1 cellular context compared by ENCODE assay signal in genomic region chr17:48816774-48817590, GRCh38.
A peak's percentile ranks its signal among the peaks of the same experiment; 100 is the strongest.
TF ChIP-seq lines count a peak whose summit lies in the region.

TTLL6 (minus strand) TSS chr17:48817229; CDS start chr17:48817072, 157 bp downstream.

TF ChIP-seq in HepG2, 621 proteins besides CTCF, POLR2A, EP300 and RAD21 (continued from another document and continues in another):
- TF ChIP-seq ZNF782 (CRISPR knock-in tag; IDR thresholded peaks at IDR 0.05; ENCODE audit: borderline replicate concordance) (no peak), ZBTB40 (IDR thresholded peaks at IDR 0.05) (no peak), ZBTB40 (CRISPR knock-in tag; IDR thresholded peaks at IDR 0.05) (no peak), ZHX2 (IDR thresholded peaks at IDR 0.05; ENCODE audit: low read depth) (no peak), ZHX2 (CRISPR knock-in tag; IDR thresholded peaks at IDR 0.05; ENCODE audit: borderline replicate concordance) (no peak), ZNF800 (CRISPR knock-in tag; IDR thresholded peaks at IDR 0.05) (peak; percentile 72), RFX3 (CRISPR knock-in tag; IDR thresholded peaks at IDR 0.05) (peak; percentile 78), MAZ (IDR thresholded peaks at IDR 0.05; ENCODE audit: borderline replicate concordance, low read depth, low read length) (peak; percentile 74), MAZ (CRISPR knock-in tag; IDR thresholded peaks at IDR 0.05; ENCODE audit: low read depth) (0 out of 2 replicates have a peak, but pooled peaks have one; percentile 25), NFYC (CRISPR knock-in tag; IDR thresholded peaks at IDR 0.05) (peak; percentile 69), ZNF230 (CRISPR knock-in tag; IDR thresholded peaks at IDR 0.05) (0 out of 2 replicates have a peak, but pooled peaks have one; percentile 21), UBTF (CRISPR knock-in tag; IDR thresholded peaks at IDR 0.05) (peak; percentile 30; the same call in 1 of the 2 replicates), TCF7L2 (IDR thresholded peaks at IDR 0.05; ENCODE audit: low read depth, low read length) (no peak), ZNF143 (CRISPR knock-in tag; IDR thresholded peaks at IDR 0.05) (0 out of 2 replicates have a peak, but pooled peaks have one; percentile 24), ZSCAN29 (CRISPR knock-in tag; conservative IDR thresholded peaks at IDR 0.05) (peak; percentile 70; the same call in 1 of the 2 replicates), ZNF724P (CRISPR knock-in tag; IDR thresholded peaks at IDR 0.05; ENCODE audit: borderline replicate concordance) (0 out of 2 replicates have a peak, but pooled peaks have one; percentile 16), MYNN (CRISPR knock-in tag; IDR thresholded peaks at IDR 0.05; ENCODE audit: low read depth) (no peak), PAX8 (CRISPR knock-in tag; IDR thresholded peaks at IDR 0.05; ENCODE audit: borderline replicate concordance) (0 out of 2 replicates have a peak, but pooled peaks have one; percentile 64), ZNF468 (CRISPR knock-in tag; IDR thresholded peaks at IDR 0.05) (0 out of 2 replicates have a peak, but pooled peaks have one; percentile 41), NCOR1 (IDR thresholded peaks at IDR 0.05; ENCODE audit: borderline replicate concordance, low read length) (peak; percentile 32; the same call in 1 of the 2 replicates), BRF2 (CRISPR knock-in tag; IDR thresholded peaks at IDR 0.05) (no peak), ZNF441 (CRISPR knock-in tag; IDR thresholded peaks at IDR 0.05; ENCODE audit: borderline replicate concordance) (peak; percentile 68; the same call in 1 of the 2 replicates), ZNF276 (CRISPR knock-in tag; IDR thresholded peaks at IDR 0.05; ENCODE audit: low read depth) (0 out of 2 replicates have a peak, but pooled peaks have one; percentile 31), HNRNPLL (IDR thresholded peaks at IDR 0.05; ENCODE audit: low read depth, low read length, poor library complexity, severe bottlenecking) (peak; percentile 60), BCL3 (CRISPR knock-in tag; IDR thresholded peaks at IDR 0.05) (peak; percentile 58; the same call in 1 of the 2 replicates), ZFP36L1 (CRISPR knock-in tag; IDR thresholded peaks at IDR 0.05) (peak; percentile 55; the same call in 1 of the 2 replicates), KDM5B (CRISPR knock-in tag; IDR thresholded peaks at IDR 0.05; ENCODE audit: borderline replicate concordance) (peak; percentile 56; the same call in 1 of the 2 replicates), XRCC5 (optimal IDR thresholded peaks at IDR 0.05; ENCODE audit: low read length) (peak; percentile 74), KMT2A (CRISPR knock-in tag; IDR thresholded peaks at IDR 0.05) (no peak), ARNT2 (CRISPR knock-in tag; IDR thresholded peaks at IDR 0.05; ENCODE audit: low read depth) (0 out of 2 replicates have a peak, but pooled peaks have one; percentile 18)
